In the genomic region with DNA sequence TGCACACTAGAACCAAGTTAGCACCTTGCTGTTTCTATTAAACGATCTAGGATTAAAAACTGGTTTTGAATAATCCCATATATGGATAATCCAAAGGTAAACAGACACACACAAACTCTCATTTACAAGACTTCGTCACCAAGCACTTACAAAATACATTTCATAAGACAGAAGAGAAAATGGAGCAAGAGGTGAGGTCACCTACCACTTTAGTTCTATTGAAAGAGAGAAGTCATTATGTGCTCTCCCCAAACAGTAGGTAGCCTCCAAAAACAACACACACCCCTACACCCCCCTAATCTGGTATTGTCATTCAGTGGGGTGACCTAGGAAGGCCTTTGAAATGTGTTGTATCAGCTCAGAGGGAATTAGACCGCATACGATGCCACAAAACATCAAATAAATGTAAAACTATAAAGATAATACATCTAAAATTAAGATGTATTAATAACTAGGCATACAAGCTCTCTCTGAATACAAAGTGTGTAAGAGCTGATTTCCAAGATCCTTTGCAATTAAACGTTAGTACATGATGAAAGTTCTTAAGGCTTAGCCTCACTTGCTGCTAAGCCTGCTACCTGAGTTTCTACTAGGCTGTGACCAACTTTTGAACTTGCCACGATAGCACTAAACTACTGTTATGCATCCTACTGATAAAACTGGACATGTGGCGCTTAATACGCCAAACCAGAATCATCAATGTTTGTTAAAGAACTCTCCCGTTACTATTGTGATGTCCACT, we compare ENCODE assay signal across 1 cellular context.
TF ChIP-seq lines count a peak whose summit lies in the region.

No MANE protein-coding gene starts in this region.

TF ChIP-seq in IMR-90, 13 proteins besides CTCF, POLR2A, EP300 and RAD21 (continued from another document):
- TF ChIP-seq BHLHE40 (IDR thresholded peaks at IDR 0.05; ENCODE audit: low read depth, low read length) (no peak), ELK1 (IDR thresholded peaks at IDR 0.05; ENCODE audit: borderline replicate concordance, low read depth, low read length) (no peak)
